17 cellular contexts compared by ENCODE assay signal in genomic region chr3:118972974-118973373, GRCh38.
DNase-seq lines count a peak whose midpoint lies in the region; ATAC-seq and TF ChIP-seq lines count a peak whose summit lies in the region.
"Had no signal": no experiment of that assay in that cellular context is flagged by ENCODE, and none has a peak within 500 bp of the region (broad histone marks: within the 10 kb centered on the region; RNA-seq: fewer than 3 reads in every experiment).

No MANE protein-coding gene starts in this region.

- H3K27ac ChIP-seq in heart left ventricle (peak overlapping the region in 7 of 12 donors; percentile 14 to 62 (median 38)), rectal smooth muscle tissue (ENCODE audit: low read depth, low read length) (peak overlapping the region; percentile 63)
- H3K27ac ChIP-seq: cardiac muscle cell, HL-60, parathyroid adenoma had no signal

- H3K4me3 ChIP-seq in heart left ventricle, result no peak overlapping the region
- H3K4me3 ChIP-seq in rectal smooth muscle tissue (ENCODE audit: low read length), result no peak overlapping the region
- H3K4me3 ChIP-seq: cardiac muscle cell had no signal

- H3K27me3 Mint-ChIP-seq in WTC11 (ENCODE audit: low read depth), result no peaks in the 10 kb centered on the region
- H3K27me3 Mint-ChIP-seq: activated CD8-positive, alpha-beta T cell treated with anti-CD3 and anti-CD28 coated beads for 36 hours had no signal

- peaks cover 0 to 3% (median 0%) of the 10 kb centered on the region in 12 donors for H3K9me3 ChIP-seq in heart left ventricle
- H3K9me3 ChIP-seq: BE2C had no signal

- H3K36me3 ChIP-seq in heart left ventricle, result no peaks in the 10 kb centered on the region
- no peaks in the 10 kb centered on the region for H3K36me3 ChIP-seq in rectal smooth muscle tissue (ENCODE audit: control insufficient read depth, insufficient read depth, low read length)
- H3K36me3 ChIP-seq: BE2C, cardiac muscle cell had no signal

- no peak overlapping the region for H3K27ac Mint-ChIP-seq in WTC11
- H3K27ac Mint-ChIP-seq: activated CD8-positive, alpha-beta T cell treated with anti-CD3 and anti-CD28 coated beads for 36 hours; activated naive CD8-positive, alpha-beta T cell treated with anti-CD3 and anti-CD28 coated beads, Interleukin-2, amount 50 U/mL, for 24 hours had no signal

- intact Hi-C loops in heart left ventricle (cut with DNase I), result no loop called here

- H3K4me1 ChIP-seq in heart left ventricle (peaks cover 0 to 27% (median 0%) of the 10 kb centered on the region in 12 donors), rectal smooth muscle tissue (ENCODE audit: control insufficient read depth, insufficient read depth, low read length) (peaks cover 7% of the 10 kb centered on the region)
- H3K4me1 ChIP-seq: BE2C, parathyroid adenoma had no signal

- 39 to 55% (median 50%) methylated on average over 4 of the region's 4 CpGs for WGBS in heart left ventricle, 4 donors

- H3K9ac ChIP-seq in rectal smooth muscle tissue (ENCODE audit: low read length), result no peak overlapping the region
- H3K9ac ChIP-seq: parathyroid adenoma had no signal

- peaks cover 24% of the 10 kb centered on the region for H3K4me1 Mint-ChIP-seq in WTC11

- DNase-seq in NCI-H1092 treated with DMSO at 0.1 percent for 48 hours (lab: John Stamatoyannopoulos, UW), result peak; percentile 45
- peak; percentile 21 for DNase-seq in WTC11 (ENCODE audit: low spot score)
- peak in 4 of 5 donors; percentile 31 to 82 (median 52) for DNase-seq in heart left ventricle
- no peak for DNase-seq in NCI-H345 treated with DMSO at 0.1 percent for 48 hours (lab: John Stamatoyannopoulos, UW; ENCODE audit: unreplicated experiment)
- DNase-seq: activated CD8-positive, alpha-beta T cell treated with anti-CD3 and anti-CD28 coated beads for 36 hours; activated naive CD8-positive, alpha-beta T cell treated with anti-CD3 and anti-CD28 coated beads, Interleukin-2, amount 50 U/mL, for 24 hours; BE2C; effector memory CD4-positive, alpha-beta T cell; MV-4-11; trophoblast cell had no signal

- CTCF ChIA-PET in WTC11 (lab: Charles Lee), result interaction anchor here (0.7 kb wide), 1 partner anchor 90 kb away, joined by 3 read pairs; no protein-coding TSS in a partner anchor

- TF ChIP-seq CTCF in WTC11 (IDR thresholded peaks at IDR 0.05), result no peak
- no peak for TF ChIP-seq CTCF in heart left ventricle (IDR thresholded peaks at IDR 0.05)

- no peaks in the 10 kb centered on the region for H3K36me3 Mint-ChIP-seq in WTC11

- POLR2A ChIA-PET in WTC11 (lab: Charles Lee), result no interaction called here

- ATAC-seq in WTC11 (no peak), heart left ventricle (peak; percentile 94 to 95 (median 94)), GM21367 (IDR thresholded peaks at IDR 0.05; ENCODE audit: unreplicated experiment) (no peak), GM21529 (IDR thresholded peaks at IDR 0.05; ENCODE audit: unreplicated experiment) (no peak)
- ATAC-seq: activated CD8-positive, alpha-beta T cell treated with anti-CD3 and anti-CD28 coated beads for 36 hours; activated naive CD8-positive, alpha-beta T cell treated with anti-CD3 and anti-CD28 coated beads, Interleukin-2, amount 50 U/mL, for 24 hours; left lobe of liver had no signal

- H3K27me3 ChIP-seq in heart left ventricle (no peaks in the 10 kb centered on the region), rectal smooth muscle tissue (ENCODE audit: control insufficient read depth, insufficient read depth, low read length) (no peaks in the 10 kb centered on the region)
- H3K27me3 ChIP-seq: cardiac muscle cell had no signal

- H3K4me3 Mint-ChIP-seq in WTC11, result no peak overlapping the region
- H3K4me3 Mint-ChIP-seq: activated CD8-positive, alpha-beta T cell treated with anti-CD3 and anti-CD28 coated beads for 36 hours; activated naive CD8-positive, alpha-beta T cell treated with anti-CD3 and anti-CD28 coated beads, Interleukin-2, amount 50 U/mL, for 24 hours had no signal

- no peak for TF ChIP-seq POLR2A in heart left ventricle (IDR thresholded peaks at IDR 0.05)

- H3K9me3 Mint-ChIP-seq in WTC11, result peaks cover 14% of the 10 kb centered on the region
- H3K9me3 Mint-ChIP-seq: activated CD8-positive, alpha-beta T cell treated with anti-CD3 and anti-CD28 coated beads for 36 hours; activated naive CD8-positive, alpha-beta T cell treated with anti-CD3 and anti-CD28 coated beads, Interleukin-2, amount 50 U/mL, for 24 hours had no signal

TF ChIP-seq in WTC11, 78 proteins besides CTCF, POLR2A, EP300 and RAD21 (continues in another document):
- TF ChIP-seq HMGXB4 (CRISPR knock-in tag; IDR thresholded peaks at IDR 0.05) (no peak), JAZF1 (CRISPR knock-in tag; IDR thresholded peaks at IDR 0.05) (no peak), FOXK1 (CRISPR knock-in tag; IDR thresholded peaks at IDR 0.05) (no peak), PRRX2 (CRISPR knock-in tag; IDR thresholded peaks at IDR 0.05) (no peak), GTF2I (CRISPR knock-in tag; conservative IDR thresholded peaks at IDR 0.05) (no peak), ATF6 (CRISPR knock-in tag; IDR thresholded peaks at IDR 0.05) (no peak), ELF4 (CRISPR knock-in tag; IDR thresholded peaks at IDR 0.05; ENCODE audit: low read depth) (no peak), USF2 (CRISPR knock-in tag; IDR thresholded peaks at IDR 0.05) (no peak), SOX15 (CRISPR knock-in tag; IDR thresholded peaks at IDR 0.05) (no peak), ZNF671 (CRISPR knock-in tag; IDR thresholded peaks at IDR 0.05) (no peak), ZNF219 (CRISPR knock-in tag; IDR thresholded peaks at IDR 0.05; ENCODE audit: borderline replicate concordance) (no peak), TP53 (CRISPR knock-in tag; IDR thresholded peaks at IDR 0.05) (no peak), FOXP4 (CRISPR knock-in tag; IDR thresholded peaks at IDR 0.05) (no peak)

Comparison
In these comparisons a context has a peak if more than half of its experiments do, and no peak if none do; other contexts are left out.
1. ATAC-seq: peak in heart left ventricle (4 of 4); none in WTC11 (single experiment), GM21367 (single experiment) and GM21529 (single experiment).